33 cellular contexts compared by ENCODE assay signal in the genomic region with DNA sequence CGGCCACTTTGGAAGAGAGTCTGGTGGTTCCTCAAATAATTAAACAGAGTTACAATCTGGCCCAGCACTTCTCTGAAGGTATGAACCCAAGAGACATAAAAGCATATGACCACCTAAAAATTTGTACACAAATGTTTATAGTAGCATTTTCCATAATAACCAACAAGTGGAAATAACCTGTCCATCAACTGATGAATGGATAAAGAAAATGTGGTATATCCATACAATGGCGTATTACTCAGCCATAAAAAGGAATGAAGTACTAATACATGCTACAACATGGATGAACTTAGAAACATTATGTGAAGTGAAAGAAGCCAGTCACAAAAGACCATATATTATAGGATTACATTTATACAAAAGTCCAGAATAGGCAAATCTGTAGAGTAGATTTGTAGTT.
"Had no signal": no experiment of that assay in that cellular context is flagged by ENCODE, and none has a peak within 500 bp of the region (broad histone marks: within the 10 kb centered on the region; RNA-seq: fewer than 3 reads in every experiment).

No MANE protein-coding gene starts in this region.

- DNase-seq: activated effector memory CD4-positive, alpha-beta T cell treated with anti-CD3 and anti-CD28 coated beads, Interleukin-2, amount 50 U/mL, for 16 hours; activated effector memory CD4-positive, alpha-beta T cell treated with Interleukin-2 at 50 U/mL for 16 hours; activated gamma-delta T cell; activated gamma-delta T cell treated with Interleukin-2 at 50 U/mL for 16 hours; activated naive CD4-positive, alpha-beta T cell; activated naive CD4-positive, alpha-beta T cell treated with anti-CD3 and anti-CD28 coated beads for 36 hours; activated naive CD4-positive, alpha-beta T cell treated with anti-CD3 and anti-CD28 coated beads, Interleukin-2, amount 10 ng/mL, durations not matched to agents 7 days and 5 days; activated naive CD4-positive, alpha-beta T cell treated with anti-CD3 and anti-CD28 coated beads, Interleukin-2, amount 50 U/mL, for 16 hours; activated naive CD4-positive, alpha-beta T cell treated with Interleukin-2 at 50 U/mL for 16 hours; activated naive CD8-positive, alpha-beta T cell treated with anti-CD3 and anti-CD28 coated beads for 36 hours; activated naive CD8-positive, alpha-beta T cell treated with anti-CD3 and anti-CD28 coated beads, Interleukin-2, amount 10 ng/mL, durations not matched to agents 7 days and 5 days; activated naive CD8-positive, alpha-beta T cell treated with anti-CD3 and anti-CD28 coated beads, Interleukin-2, amount 50 U/mL, for 24 hours; activated T-cell treated with anti-CD3 and anti-CD28 coated beads, Interleukin-2, amount 50 U/mL, for 4 hours; activated T-cell treated with anti-CD3 and anti-CD28 coated beads, Interleukin-2, amount 50 U/mL, for 48 hours; activated T-cell treated with anti-CD3 and anti-CD28 coated beads, Interleukin-2, amount 50 U/mL, for 72 hours; amniotic stem cell; amygdala; anterior cingulate cortex; aorta; body of pancreas; brain microvascular endothelial cell; caudate nucleus; central memory CD4-positive, alpha-beta T cell; cerebellar nuclear complex had no signal

- H3K36me3 ChIP-seq: adrenal gland, ascending aorta, brain microvascular endothelial cell, breast epithelium, cardiac muscle cell had no signal

- H3K9me3 ChIP-seq: adrenal gland, ascending aorta, body of pancreas, breast epithelium had no signal

- H3K27ac ChIP-seq: adrenal gland, ascending aorta, body of pancreas, brain microvascular endothelial cell, breast epithelium, cardiac muscle cell had no signal

- H3K4me1 ChIP-seq: adrenal gland, ascending aorta, body of pancreas, breast epithelium had no signal

- ATAC-seq: activated naive CD4-positive, alpha-beta T cell treated with anti-CD3 and anti-CD28 coated beads, Interleukin-2, amount 50 U/mL, for 72 hours; activated naive CD8-positive, alpha-beta T cell treated with anti-CD3 and anti-CD28 coated beads, Interleukin-2, amount 50 U/mL, for 24 hours; activated T-cell treated with anti-CD3 and anti-CD28 coated beads, Interleukin-2, amount 50 U/mL, for 4 hours; activated T-cell treated with anti-CD3 and anti-CD28 coated beads, Interleukin-2, amount 50 U/mL, for 72 hours; activated T-helper 17 cell treated with anti-CD3 and anti-CD28 coated beads, Interleukin-2, amount 50 U/mL, for 72 hours; body of pancreas had no signal

- FAIRE-seq: astrocyte, bronchial epithelial cell, colon had no signal

- H3K27me3 ChIP-seq: adrenal gland, ascending aorta, body of pancreas, brain microvascular endothelial cell, breast epithelium, cardiac muscle cell had no signal

- H3K4me3 ChIP-seq: adrenal gland, ascending aorta, body of pancreas, breast epithelium, cardiac muscle cell had no signal
